In the genomic region with DNA sequence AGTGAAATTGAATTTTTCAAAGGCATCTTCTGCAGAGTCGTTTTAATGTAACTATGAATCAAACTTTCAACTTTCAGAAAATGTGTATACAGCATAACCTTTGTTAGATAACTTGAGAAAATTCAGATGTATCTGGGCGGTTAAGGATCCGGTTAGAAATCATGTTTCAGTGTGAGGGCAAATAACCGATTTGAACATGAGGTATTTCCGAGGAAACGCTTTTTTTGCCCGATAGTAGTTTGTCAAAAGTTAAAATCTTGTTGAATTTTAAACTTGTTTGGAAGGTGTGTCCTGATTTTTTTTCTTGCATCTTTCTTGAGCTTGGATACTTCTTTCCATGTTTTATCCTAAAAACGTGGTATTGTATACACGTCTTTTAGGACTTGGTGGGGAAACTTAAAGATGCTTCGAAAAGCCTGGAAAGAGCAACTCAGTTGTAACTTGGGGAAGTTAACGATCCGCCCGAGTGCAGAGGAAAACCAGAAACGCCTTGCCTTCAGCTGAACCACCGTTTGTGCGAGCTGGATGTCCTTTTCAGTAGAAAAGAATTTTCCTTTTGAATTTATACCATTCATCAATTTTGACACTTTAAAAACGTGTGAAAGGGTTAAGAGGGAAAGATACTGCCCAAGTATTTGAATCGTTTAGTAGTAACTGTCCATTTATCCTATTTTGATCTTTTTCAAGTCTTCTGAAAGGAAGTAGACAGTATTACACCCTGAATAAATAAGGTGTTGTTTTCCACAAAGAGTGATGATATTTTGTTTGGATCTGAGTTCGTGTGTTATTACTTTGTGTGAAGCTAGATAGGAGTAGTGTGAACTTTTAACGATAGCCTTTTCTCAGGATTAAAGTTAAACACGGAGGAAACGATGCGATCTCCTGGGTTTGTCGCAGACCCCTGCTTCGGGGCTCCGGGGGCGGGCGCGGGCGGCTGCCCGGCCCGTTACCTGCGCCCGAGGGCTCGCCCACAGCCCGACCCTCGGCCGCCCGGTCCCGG, we compare ENCODE assay signal across 1 cellular context.
TF ChIP-seq lines count a peak whose summit lies in the region.

No MANE protein-coding gene starts in this region.

TF ChIP-seq in H1, 55 proteins besides CTCF, POLR2A, EP300 and RAD21 (continued from another document):
- TF ChIP-seq FOSL1 (IDR thresholded peaks at IDR 0.05; ENCODE audit: insufficient read depth, low read depth, low read length) (no peak), CTBP2 (IDR thresholded peaks at IDR 0.05; ENCODE audit: borderline replicate concordance, insufficient read depth, insufficient read length, low read length) (no peak), RNF2 (IDR thresholded peaks at IDR 0.05; ENCODE audit: borderline replicate concordance, low read depth, low read length, missing control alignments, poor library complexity, severe bottlenecking) (peak; percentile 98)
- TF ChIP-seq, protein P1, sequence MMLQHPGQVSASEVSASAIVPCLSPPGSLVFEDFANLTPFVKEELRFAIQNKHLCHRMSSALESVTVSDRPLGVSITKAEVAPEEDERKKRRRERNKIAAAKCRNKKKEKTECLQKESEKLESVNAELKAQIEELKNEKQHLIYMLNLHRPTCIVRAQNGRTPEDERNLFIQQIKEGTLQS (IDR thresholded peaks at IDR 0.05; ENCODE audit: insufficient read depth, low read depth, low read length), result no peak
